27 cellular contexts compared by ENCODE assay signal in genomic region chr5:112866739-112867138, GRCh38. TPM values are rescaled to one million over a fixed set of nuclear protein-coding genes. Genes with fewer than 3 reads are reported as not detected.
A peak's percentile ranks its signal among the peaks of the same experiment; 100 is the strongest.
DNase-seq lines count a peak whose midpoint lies in the region; ATAC-seq and FAIRE-seq lines count a peak whose summit lies in the region.
"Had no signal": no experiment of that assay in that cellular context is flagged by ENCODE, and none has a peak within 500 bp of the region (broad histone marks: within the 10 kb centered on the region; RNA-seq: fewer than 3 reads in every experiment).

No MANE protein-coding gene starts in this region.

- H3K9me3 Mint-ChIP-seq in activated CD8-positive, alpha-beta memory T cell treated with anti-CD3 and anti-CD28 coated beads, Interleukin-2, amount 10 ng/mL, durations not matched to agents 7 days and 5 days (ENCODE audit: low read depth): no peaks in the 10 kb centered on the region
- no peaks in the 10 kb centered on the region for H3K9me3 Mint-ChIP-seq in CD8-positive, alpha-beta memory T cell
- H3K9me3 Mint-ChIP-seq in activated naive CD8-positive, alpha-beta T cell treated with anti-CD3 and anti-CD28 coated beads, Interleukin-2, amount 10 ng/mL, durations not matched to agents 7 days and 5 days: no peaks in the 10 kb centered on the region
- H3K9me3 Mint-ChIP-seq: activated naive CD4-positive, alpha-beta T cell treated with anti-CD3 and anti-CD28 coated beads, Interleukin-2, amount 50 U/mL, for 24 hours; GM23338; HFFc6; nephron had no signal

- no peak for DNase-seq in activated CD8-positive, alpha-beta memory T cell treated with anti-CD3 and anti-CD28 coated beads, Interleukin-2, amount 10 ng/mL, durations not matched to agents 7 days and 5 days
- DNase-seq in activated CD8-positive, alpha-beta memory T cell treated with anti-CD3 and anti-CD28 coated beads, Interleukin-2, amount 50 U/mL, for 4 hours: no peak
- DNase-seq in CD8-positive, alpha-beta memory T cell: no peak
- DNase-seq in T-helper 17 cell (no peak), HTR-8/SVneo (ENCODE audit: insufficient read length, low spot score) (no peak), SIG-M5 treated with dmso at 0.1 percent for 504 hours (lab: John Stamatoyannopoulos, UW; ENCODE audit: unreplicated experiment) (no peak)
- DNase-seq in activated naive CD8-positive, alpha-beta T cell treated with anti-CD3 and anti-CD28 coated beads, Interleukin-2, amount 10 ng/mL, durations not matched to agents 7 days and 5 days: no peak
- DNase-seq: activated CD4-positive, alpha-beta T cell treated with anti-CD3 and anti-CD28 coated beads for 1 hour; activated CD8-positive, alpha-beta memory T cell treated with anti-CD3 and anti-CD28 coated beads, Interleukin-2, amount 50 U/mL, for 48 hours; caudate nucleus; esophagus squamous epithelium; HFFc6; lower lobe of right lung; NCI-H1105 treated with DMSO at 0.1 percent for 48 hours; NCI-H2029; NCI-H526 treated with DMSO at 0.1 percent for 48 hours; ovary; substantia nigra; upper lobe of left lung had no signal

- H3K4me3 Mint-ChIP-seq in activated CD8-positive, alpha-beta memory T cell treated with anti-CD3 and anti-CD28 coated beads, Interleukin-2, amount 10 ng/mL, durations not matched to agents 7 days and 5 days: peak overlapping the region; percentile 27
- H3K4me3 Mint-ChIP-seq in CD8-positive, alpha-beta memory T cell: no peak overlapping the region
- no peak overlapping the region for H3K4me3 Mint-ChIP-seq in T-helper 17 cell
- peak overlapping the region; percentile 57 for H3K4me3 Mint-ChIP-seq in activated naive CD8-positive, alpha-beta T cell treated with anti-CD3 and anti-CD28 coated beads, Interleukin-2, amount 10 ng/mL, durations not matched to agents 7 days and 5 days
- H3K4me3 Mint-ChIP-seq: activated naive CD4-positive, alpha-beta T cell treated with anti-CD3 and anti-CD28 coated beads, Interleukin-2, amount 50 U/mL, for 24 hours; GM23338; HFFc6; nephron had no signal

- peaks cover 63% of the 10 kb centered on the region for H3K36me3 Mint-ChIP-seq in activated CD8-positive, alpha-beta memory T cell treated with anti-CD3 and anti-CD28 coated beads, Interleukin-2, amount 10 ng/mL, durations not matched to agents 7 days and 5 days
- peaks cover 0 to 78% (median 15%) of the 10 kb centered on the region in 3 donors for H3K36me3 Mint-ChIP-seq in CD8-positive, alpha-beta memory T cell
- peaks cover 2% of the 10 kb centered on the region for H3K36me3 Mint-ChIP-seq in T-helper 17 cell (ENCODE audit: low read depth)
- peaks cover 30% of the 10 kb centered on the region for H3K36me3 Mint-ChIP-seq in activated naive CD8-positive, alpha-beta T cell treated with anti-CD3 and anti-CD28 coated beads, Interleukin-2, amount 10 ng/mL, durations not matched to agents 7 days and 5 days

- H3K36me3 ChIP-seq in CD8-positive, alpha-beta memory T cell (ENCODE audit: insufficient read depth, low read length): peaks cover 22% of the 10 kb centered on the region
- H3K36me3 ChIP-seq: ovary had no signal

- peaks cover 62% of the 10 kb centered on the region for H3K4me1 Mint-ChIP-seq in activated CD8-positive, alpha-beta memory T cell treated with anti-CD3 and anti-CD28 coated beads, Interleukin-2, amount 10 ng/mL, durations not matched to agents 7 days and 5 days
- H3K4me1 Mint-ChIP-seq in CD8-positive, alpha-beta memory T cell: peaks cover 52 to 62% (median 58%) of the 10 kb centered on the region in 3 donors
- peaks cover 28% of the 10 kb centered on the region for H3K4me1 Mint-ChIP-seq in T-helper 17 cell
- H3K4me1 Mint-ChIP-seq in activated naive CD8-positive, alpha-beta T cell treated with anti-CD3 and anti-CD28 coated beads, Interleukin-2, amount 10 ng/mL, durations not matched to agents 7 days and 5 days: peaks cover 44% of the 10 kb centered on the region

- peak; percentile 64 for ATAC-seq in activated CD8-positive, alpha-beta memory T cell treated with anti-CD3 and anti-CD28 coated beads, Interleukin-2, amount 10 ng/mL, durations not matched to agents 7 days and 5 days
- ATAC-seq in T-helper 17 cell: no peak
- peak; percentile 50 for ATAC-seq in activated naive CD8-positive, alpha-beta T cell treated with anti-CD3 and anti-CD28 coated beads, Interleukin-2, amount 10 ng/mL, durations not matched to agents 7 days and 5 days (ENCODE audit: low read depth)
- no peak for ATAC-seq in HG02870 (IDR thresholded peaks at IDR 0.05; ENCODE audit: unreplicated experiment)
- ATAC-seq: A549, GM23338, lower lobe of right lung had no signal

- no peaks in the 10 kb centered on the region for H3K27me3 ChIP-seq in CD8-positive, alpha-beta memory T cell (ENCODE audit: insufficient read depth, low read length, poor library complexity, severe bottlenecking)
- H3K27me3 ChIP-seq: esophagus squamous epithelium, ovary, SJSA1, upper lobe of left lung had no signal

- no peak overlapping the region for H3K27ac ChIP-seq in CD8-positive, alpha-beta memory T cell (ENCODE audit: low read depth, low read length)
- H3K27ac ChIP-seq: A549, esophagus squamous epithelium, lower lobe of right lung, ovary, SJSA1, skin epidermis, upper lobe of left lung had no signal

- H3K4me1 ChIP-seq in CD8-positive, alpha-beta memory T cell (ENCODE audit: insufficient read depth, low read length): peaks cover 19% of the 10 kb centered on the region

- no peaks in the 10 kb centered on the region for H3K27me3 Mint-ChIP-seq in activated CD8-positive, alpha-beta memory T cell treated with anti-CD3 and anti-CD28 coated beads, Interleukin-2, amount 10 ng/mL, durations not matched to agents 7 days and 5 days
- H3K27me3 Mint-ChIP-seq in CD8-positive, alpha-beta memory T cell: no peaks in the 10 kb centered on the region
- no peaks in the 10 kb centered on the region for H3K27me3 Mint-ChIP-seq in T-helper 17 cell
- no peaks in the 10 kb centered on the region for H3K27me3 Mint-ChIP-seq in activated naive CD8-positive, alpha-beta T cell treated with anti-CD3 and anti-CD28 coated beads, Interleukin-2, amount 10 ng/mL, durations not matched to agents 7 days and 5 days
- H3K27me3 Mint-ChIP-seq: activated naive CD4-positive, alpha-beta T cell treated with anti-CD3 and anti-CD28 coated beads, Interleukin-2, amount 50 U/mL, for 24 hours had no signal

- no peaks in the 10 kb centered on the region for H3K9me3 ChIP-seq in CD8-positive, alpha-beta memory T cell (ENCODE audit: low read length)
- H3K9me3 ChIP-seq in T-helper 17 cell (ENCODE audit: control insufficient read depth, low read length, poor library complexity, severe bottlenecking): no peaks in the 10 kb centered on the region
- H3K9me3 ChIP-seq: A549, esophagus squamous epithelium, lower lobe of right lung, ovary, SJSA1, upper lobe of left lung had no signal

- CTCF ChIA-PET in activated CD8-positive, alpha-beta memory T cell treated with anti-CD3 and anti-CD28 coated beads, Interleukin-2, amount 10 ng/mL, durations not matched to agents 7 days and 5 days (lab: Charles Lee): interaction anchor here (0.7 to 1.7 kb wide), 4 partner anchors 14 to 129 kb away, joined by 3 to 4 read pairs (median 4); no protein-coding TSS in a partner anchor
- CTCF ChIA-PET in CD8-positive, alpha-beta memory T cell (lab: Charles Lee): interaction anchor here (1.1 to 1.3 kb wide), 3 partner anchors 18 to 101 kb away, joined by 3 to 6 read pairs (median 3); no protein-coding TSS in a partner anchor

- FAIRE-seq in HTR-8/SVneo (lab: Jason Lieb, UNC): no peak
- FAIRE-seq: A549, TTC549 had no signal

- no peak overlapping the region for H3K4me3 ChIP-seq in CD8-positive, alpha-beta memory T cell (ENCODE audit: low read length)
- H3K4me3 ChIP-seq: A549, esophagus squamous epithelium, GM23338, lower lobe of right lung, ovary, SJSA1, skin epidermis, upper lobe of left lung had no signal

- POLR2A ChIA-PET in CD8-positive, alpha-beta memory T cell (lab: Charles Lee): no interaction called here
- POLR2A ChIA-PET in activated naive CD8-positive, alpha-beta T cell treated with anti-CD3 and anti-CD28 coated beads, Interleukin-2, amount 10 ng/mL, durations not matched to agents 7 days and 5 days (lab: Charles Lee): interaction anchor here (1.3 kb wide), 1 partner anchor 110 kb away, joined by 3 read pairs; the partner anchor contains the start of gene DCP2

- H3K27ac Mint-ChIP-seq in activated CD8-positive, alpha-beta memory T cell treated with anti-CD3 and anti-CD28 coated beads, Interleukin-2, amount 10 ng/mL, durations not matched to agents 7 days and 5 days: peak overlapping the region; percentile 83
- peak overlapping the region in 5 of 8 donors; percentile 2 to 53 (median 40) for H3K27ac Mint-ChIP-seq in CD8-positive, alpha-beta memory T cell
- peak overlapping the region; percentile 75 for H3K27ac Mint-ChIP-seq in T-helper 17 cell
- peak overlapping the region; percentile 82 for H3K27ac Mint-ChIP-seq in activated naive CD8-positive, alpha-beta T cell treated with anti-CD3 and anti-CD28 coated beads, Interleukin-2, amount 10 ng/mL, durations not matched to agents 7 days and 5 days
- H3K27ac Mint-ChIP-seq: activated naive CD4-positive, alpha-beta T cell treated with anti-CD3 and anti-CD28 coated beads, Interleukin-2, amount 50 U/mL, for 24 hours; GM23338; HFFc6; nephron had no signal

RNA-seq across cellular contexts. Expression of gene SRP19, which starts 5.7 kb away (rescaled TPM):
- 10 to 100 TPM; 50.1 to 55.9 TPM for total RNA-seq in activated CD8-positive, alpha-beta memory T cell treated with anti-CD3 and anti-CD28 coated beads, Interleukin-2, amount 10 ng/mL, durations not matched to agents 7 days and 5 days
- total RNA-seq in CD8-positive, alpha-beta memory T cell: 10 to 100 TPM; 68.0 to 68.3 TPM
- polyA plus RNA-seq in CD8-positive, alpha-beta memory T cell: 143 TPM
- total RNA-seq in T-helper 17 cell: 10 to 100 TPM; 39.9 to 43.0 TPM
- 10 to 100 TPM; 51.2 to 57.0 TPM for total RNA-seq in activated naive CD8-positive, alpha-beta T cell treated with anti-CD3 and anti-CD28 coated beads, Interleukin-2, amount 10 ng/mL, durations not matched to agents 7 days and 5 days

RNA-seq across cellular contexts. Expression of gene REEP5, which starts 55.3 kb away (rescaled TPM):
- total RNA-seq in activated CD8-positive, alpha-beta memory T cell treated with anti-CD3 and anti-CD28 coated beads, Interleukin-2, amount 10 ng/mL, durations not matched to agents 7 days and 5 days: 10 to 100 TPM; 91.0 to 97.0 TPM
- 10 to 100 TPM; 63.5 to 74.0 TPM for total RNA-seq in CD8-positive, alpha-beta memory T cell
- polyA plus RNA-seq in CD8-positive, alpha-beta memory T cell: 121 TPM
- total RNA-seq in T-helper 17 cell: 10 to 100 TPM; 38.1 to 46.5 TPM
- total RNA-seq in activated naive CD8-positive, alpha-beta T cell treated with anti-CD3 and anti-CD28 coated beads, Interleukin-2, amount 10 ng/mL, durations not matched to agents 7 days and 5 days: 10 to 100 TPM; 59.0 to 65.8 TPM

Comparison
In these comparisons a context has a peak if more than half of its experiments do, and no peak if none do; other contexts are left out.
1. ATAC-seq: peak in activated CD8-positive, alpha-beta memory T cell treated with anti-CD3 and anti-CD28 coated beads, Interleukin-2, amount 10 ng/mL, durations not matched to agents 7 days and 5 days (single experiment) and activated naive CD8-positive, alpha-beta T cell treated with anti-CD3 and anti-CD28 coated beads, Interleukin-2, amount 10 ng/mL, durations not matched to agents 7 days and 5 days (single experiment); none in T-helper 17 cell (single experiment) and HG02870 (single experiment).
2. H3K4me3 Mint-ChIP-seq: peak in activated CD8-positive, alpha-beta memory T cell treated with anti-CD3 and anti-CD28 coated beads, Interleukin-2, amount 10 ng/mL, durations not matched to agents 7 days and 5 days (single experiment) and activated naive CD8-positive, alpha-beta T cell treated with anti-CD3 and anti-CD28 coated beads, Interleukin-2, amount 10 ng/mL, durations not matched to agents 7 days and 5 days (single experiment); none in CD8-positive, alpha-beta memory T cell (0 of 7) and T-helper 17 cell (single experiment).
3. Peak in every context shown above with its lines, with median percentiles within 50 percentile points of each other: H3K27ac Mint-ChIP-seq.